8 cellular contexts compared by ENCODE assay signal in genomic region chr4:75653845-75654503, GRCh38. TPM values are rescaled to one million over a fixed set of nuclear protein-coding genes. Genes with fewer than 3 reads are reported as not detected.
DNase-seq lines count a peak whose midpoint lies in the region; ATAC-seq and TF ChIP-seq lines count a peak whose summit lies in the region.

No MANE protein-coding gene starts in this region.

- peaks cover 18 to 24% of the 10 kb centered on the region in 2 donors for H3K4me1 Mint-ChIP-seq in natural killer cell

- no peak overlapping the region for H3K27ac ChIP-seq in DND-41 (ENCODE audit: low read length)
- H3K27ac ChIP-seq in KMS-11: no peak overlapping the region; the same call in 1 of the 2 replicates
- H3K27ac ChIP-seq in colonic mucosa: no peak overlapping the region

- H3K27me3 ChIP-seq in DND-41 (ENCODE audit: insufficient read depth, low read length, poor library complexity) (no peaks in the 10 kb centered on the region), KMS-11 (ENCODE audit: insufficient read depth, low read depth) (no peaks in the 10 kb centered on the region), colonic mucosa (no peaks in the 10 kb centered on the region)

- intact Hi-C loops in colonic mucosa (cut with DNase I) (loop anchor here (5.0 kb wide), 1 partner anchor 53 kb away; no protein-coding TSS in a partner anchor), natural killer cell (cut with micrococcal nuclease) (no loop called here)

- H3K4me2 ChIP-seq in DND-41 (ENCODE audit: insufficient read depth, low read length): no peak overlapping the region
- H3K4me2 ChIP-seq in KMS-11: no peak overlapping the region

- H3K36me3 Mint-ChIP-seq in natural killer cell: no peaks in the 10 kb centered on the region

- no peak for ATAC-seq in DND-41 (ENCODE audit: insufficient read depth, low read depth)
- ATAC-seq in natural killer cell: peak in 2 of 3 donors; percentile 24 to 46
- no peak for ATAC-seq in HG02884 (IDR thresholded peaks at IDR 0.05; ENCODE audit: unreplicated experiment)
- no peak for ATAC-seq in HG03097 (IDR thresholded peaks at IDR 0.05; ENCODE audit: low FRiP score, unreplicated experiment)

- TF ChIP-seq CTCF in DND-41 (IDR thresholded peaks at IDR 0.05; ENCODE audit: borderline replicate concordance, extremely low read depth, low read length, poor library complexity, severe bottlenecking): peak; percentile 34
- peak; percentile 46 for TF ChIP-seq CTCF in KMS-11 (conservative IDR thresholded peaks at IDR 0.05; ENCODE audit: low read depth, low read length)
- peak; percentile 26 for TF ChIP-seq CTCF in colonic mucosa (IDR thresholded peaks at IDR 0.05)
- TF ChIP-seq CTCF in natural killer cell (IDR thresholded peaks at IDR 0.05): peak; percentile 37

- H2AFZ ChIP-seq in DND-41 (ENCODE audit: low read depth, low read length) (no peak overlapping the region), KMS-11 (ENCODE audit: low read depth) (no peak overlapping the region)

- no peaks in the 10 kb centered on the region for H3K9me3 Mint-ChIP-seq in natural killer cell

- H3K4me3 ChIP-seq in DND-41 (ENCODE audit: low read depth in 1 of 2, low read length in 2 of 2): no peak overlapping the region
- H3K4me3 ChIP-seq in KMS-11 (IDR thresholded peaks at IDR 0.05; ENCODE audit: insufficient read depth, low read depth, low read length): no peak overlapping the region
- H3K4me3 ChIP-seq in colonic mucosa: no peak overlapping the region

- H3K79me2 ChIP-seq in DND-41 (ENCODE audit: insufficient read depth, low read length) (peaks cover 75% of the 10 kb centered on the region), KMS-11 (ENCODE audit: insufficient read depth, low read depth) (peaks cover 88% of the 10 kb centered on the region)

- no peaks in the 10 kb centered on the region for H3K4me1 ChIP-seq in DND-41 (ENCODE audit: insufficient read depth, low read length)
- H3K4me1 ChIP-seq in KMS-11 (ENCODE audit: low read depth, poor library complexity, severe bottlenecking): peaks cover 54% of the 10 kb centered on the region
- H3K4me1 ChIP-seq in colonic mucosa: no peaks in the 10 kb centered on the region

- peaks cover 40% of the 10 kb centered on the region; the same call in 1 of the 2 replicates for H4K20me1 ChIP-seq in DND-41 (ENCODE audit: insufficient read depth, low read length)
- H4K20me1 ChIP-seq in KMS-11 (ENCODE audit: insufficient read depth): peaks cover 4% of the 10 kb centered on the region; the same call in 1 of the 2 replicates

- peak overlapping the region; percentile 35 to 50 for H3K27ac Mint-ChIP-seq in natural killer cell

- H3K27me3 Mint-ChIP-seq in natural killer cell (ENCODE audit: low read depth in 2 of 2): no peaks in the 10 kb centered on the region

- H3K9ac ChIP-seq in DND-41 (ENCODE audit: low read depth, low read length): no peak overlapping the region
- H3K9ac ChIP-seq in KMS-11: no peak overlapping the region
- H3K9ac ChIP-seq in colonic mucosa (ENCODE audit: low read depth in 2 of 2, low read length in 2 of 2): no peak overlapping the region

- DNase-seq in DND-41 (no peak), colonic mucosa (no peak), natural killer cell (no peak), T-helper 9 cell (no peak), NCI-H1105 (lab: John Stamatoyannopoulos, UW) (no peak)

- peaks cover 94% of the 10 kb centered on the region for H3K36me3 ChIP-seq in DND-41 (ENCODE audit: insufficient read depth, low read length)
- peaks cover 35% of the 10 kb centered on the region; the same call in 1 of the 2 replicates for H3K36me3 ChIP-seq in KMS-11 (ENCODE audit: insufficient read depth)
- H3K36me3 ChIP-seq in colonic mucosa: peaks cover 10% of the 10 kb centered on the region

- no peak overlapping the region for H3K4me3 Mint-ChIP-seq in natural killer cell

- H3K9me3 ChIP-seq in DND-41 (ENCODE audit: insufficient read depth, low read length, severe bottlenecking): no peaks in the 10 kb centered on the region
- H3K9me3 ChIP-seq in colonic mucosa: no peaks in the 10 kb centered on the region

RNA-seq across cellular contexts. Expression of gene G3BP2, which starts 19.2 kb away (rescaled TPM):
- total RNA-seq in colonic mucosa: 100 to 1,000 TPM; 165 to 183 TPM
- 100 to 1,000 TPM; 204 to 233 (median 214) TPM for total RNA-seq in natural killer cell

RNA-seq across cellular contexts. Expression of gene CDKL2, which starts 23.6 kb away (rescaled TPM):
- total RNA-seq in colonic mucosa (1 to 10 TPM; 1.1 to 2.0 TPM), natural killer cell (under 1 TPM; 0.19 to 0.63 (median 0.32) TPM)

Comparison
In these comparisons a context has a peak if more than half of its experiments do, and no peak if none do; other contexts are left out.
1. ATAC-seq: peak in natural killer cell (2 of 3); none in DND-41 (single experiment), HG02884 (single experiment) and HG03097 (single experiment).
2. Peak in every context shown above with its lines, with median percentiles within 50 percentile points of each other: CTCF ChIP-seq.